In the genomic region with DNA sequence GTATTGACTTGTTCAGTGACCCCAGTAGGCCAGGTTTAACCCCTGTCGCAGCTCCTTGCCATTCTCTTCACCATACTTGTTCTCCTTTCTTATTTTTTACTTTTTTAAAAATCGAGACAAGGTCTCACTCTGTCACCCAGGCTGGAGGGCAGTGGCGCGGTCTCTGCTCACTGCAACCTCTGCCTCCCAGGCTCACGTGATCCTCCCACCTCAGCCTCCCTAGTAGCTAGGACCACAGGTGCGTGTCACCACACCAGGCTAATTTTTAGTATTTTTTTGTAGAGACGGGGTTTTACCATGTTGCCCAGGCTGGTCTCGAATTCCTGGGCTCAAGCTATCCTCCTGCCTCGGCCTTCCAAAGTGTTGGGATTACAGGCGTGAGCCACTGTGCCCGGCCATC, we compare ENCODE assay signal across 8 cellular contexts. TPM values are rescaled to one million over a fixed set of nuclear protein-coding genes. Genes with fewer than 3 reads are reported as not detected.
DNase-seq lines count a peak whose midpoint lies in the region; ATAC-seq, FAIRE-seq and TF ChIP-seq lines count a peak whose summit lies in the region.
"Not testable (repeated sequence)": the region's sequence is repeated elsewhere in the genome, so short reads cannot be mapped to it uniquely, and the experiment has no call there.

No MANE protein-coding gene starts in this region.

- H3K36me3 ChIP-seq in HCT116 (ENCODE audit: control insufficient read depth in 1 of 2, insufficient read depth in 2 of 2, low read length in 2 of 2); SK-N-MC (ENCODE audit: insufficient read depth, low read length); H1 (ENCODE audit: control insufficient read depth in 2 of 4, insufficient read depth in 4 of 4, low read length in 3 of 4); iPS-15b (ENCODE audit: control insufficient read depth, insufficient read depth, low read length): not testable (repeated sequence)

- intact Hi-C loops in HCT116 (cut with micrococcal nuclease); natural killer cell (cut with micrococcal nuclease): not testable (repeated sequence)

- H3K4me1 ChIP-seq in HCT116 (ENCODE audit: control insufficient read depth in 1 of 2, insufficient read depth in 2 of 2, low read length in 2 of 2), result peaks cover 3 to 31% of the 10 kb centered on the region in 2 experiments
- not testable (repeated sequence) for H3K4me1 ChIP-seq in H1 (replicated peaks in 1 of 4; ENCODE audit: control insufficient read depth in 3 of 4, insufficient read depth in 4 of 4, low read length in 3 of 4); iPS-15b (ENCODE audit: control insufficient read depth, insufficient read depth, low read length)

- not testable (repeated sequence) for H2BK120ac ChIP-seq in H1 (replicated peaks; ENCODE audit: low read depth, low read length)

- H4K91ac ChIP-seq in H1 (replicated peaks; ENCODE audit: insufficient read length, low read length), result not testable (repeated sequence)

- not testable (repeated sequence) for H4K8ac ChIP-seq in H1 (ENCODE audit: extremely low read depth, insufficient read depth, low read length)

- peaks cover 56% of the 10 kb centered on the region for H3K79me2 ChIP-seq in HCT116 (ENCODE audit: insufficient read depth, low read length)
- peaks cover 3 to 41% of the 10 kb centered on the region in 2 experiments; a peak in 3 of 4 replicates for H3K79me2 ChIP-seq in H1 (ENCODE audit: control insufficient read depth in 1 of 2, insufficient read depth in 2 of 2, low read length in 2 of 2)

- not testable (repeated sequence) for H2AFZ ChIP-seq in HCT116 (ENCODE audit: low read depth, low read length, poor library complexity, severe bottlenecking); H1 (ENCODE audit: low read length)

- H3K27me3 ChIP-seq in AG04450 (ENCODE audit: control insufficient read depth, insufficient read depth, low read length); HCT116 (ENCODE audit: insufficient read depth, low read length); H1 (replicated peaks in 1 of 4; ENCODE audit: control insufficient read depth in 3 of 4, extremely low read depth in 1 of 4, insufficient read depth in 3 of 4, low read length in 3 of 4); iPS-15b (ENCODE audit: control insufficient read depth, insufficient read depth, low read length): not testable (repeated sequence)

- not testable (repeated sequence) for H3K56ac ChIP-seq in H1 (replicated peaks; ENCODE audit: insufficient read length, low read depth, low read length)

- RAD21 ChIA-PET in HCT116 (lab: Charles Lee; ENCODE audit: low non-redundant PET in 1 of 2, low total read pairs in 2 of 2, uncharacterized antibody in 2 of 2, unreplicated experiment in 2 of 2), result not testable (repeated sequence)

- not testable (repeated sequence) for TF ChIP-seq CTCF in AG04450 (IDR thresholded peaks at IDR 0.05; ENCODE audit: low read depth, low read length); HCT116 (IDR thresholded peaks at IDR 0.05 in 2 of 3, conservative IDR thresholded peaks at IDR 0.05 in 1 of 3; ENCODE audit: borderline replicate concordance in 1 of 3, insufficient read depth in 1 of 3, low read depth in 2 of 3, low read length in 2 of 3); H1 (IDR thresholded peaks at IDR 0.05; ENCODE audit: control extremely low read depth in 1 of 3, insufficient read depth in 1 of 3, low read depth in 1 of 3, low read length in 3 of 3); natural killer cell (IDR thresholded peaks at IDR 0.05)

- peaks cover 38% of the 10 kb centered on the region for H3K4me1 Mint-ChIP-seq in activated naive CD8-positive, alpha-beta T cell (ENCODE audit: low read depth)
- peaks cover 17 to 40% of the 10 kb centered on the region in 2 donors for H3K4me1 Mint-ChIP-seq in natural killer cell
- peaks cover 31% of the 10 kb centered on the region for H3K4me1 Mint-ChIP-seq in stimulated activated effector memory CD8-positive, alpha-beta T cell treated with anti-CD3 and anti-CD28 coated beads, Interleukin-12 subunit alpha, Interleukin-12 subunit beta, amount 100 ng/mL, for 72 hours

- not testable (repeated sequence) for H2BK12ac ChIP-seq in H1 (ENCODE audit: low read depth, low read length)

- H3K18ac ChIP-seq in H1 (ENCODE audit: extremely low read depth, low read length), result not testable (repeated sequence)

- TF ChIP-seq EP300 in H1 (IDR thresholded peaks at IDR 0.05; ENCODE audit: borderline replicate concordance in 1 of 2, low read depth in 2 of 2, low read length in 2 of 2), result not testable (repeated sequence)

- peak overlapping the region; percentile 91 for H3K9ac ChIP-seq in HCT116 (ENCODE audit: low read length)
- H3K9ac ChIP-seq in SK-N-MC (ENCODE audit: insufficient read length), result peak overlapping the region; percentile 84
- peak overlapping the region; percentile 94 to 98 (median 96) for H3K9ac ChIP-seq in H1 (replicated peaks in 1 of 4; ENCODE audit: extremely low read depth in 1 of 4, low read depth in 3 of 4, low read length in 3 of 4)
- peak overlapping the region; percentile 90 for H3K9ac ChIP-seq in iPS-15b (ENCODE audit: low read depth, low read length)

- POLR2A ChIA-PET in AG04450 (lab: Yijun Ruan, JAX); HCT116 (lab: Charles Lee): not testable (repeated sequence)
- POLR2A ChIA-PET in H1 (lab: Charles Lee; ENCODE audit: partially characterized antibody), result interaction anchor here (0.8 to 3.5 kb wide), 4 partner anchors 9 to 302 kb away, joined by 3 to 18 read pairs (median 3); no protein-coding TSS in a partner anchor

- H3K9me2 ChIP-seq in HCT116 (ENCODE audit: insufficient read depth), result not testable (repeated sequence)

- H3K27me3 Mint-ChIP-seq in activated naive CD8-positive, alpha-beta T cell; natural killer cell (ENCODE audit: low read depth in 2 of 2): not testable (repeated sequence)

- H2BK5ac ChIP-seq in H1 (ENCODE audit: low read depth, low read length), result not testable (repeated sequence)

- H2BK20ac ChIP-seq in H1 (ENCODE audit: low read length), result not testable (repeated sequence)

- peak overlapping the region; percentile 98 for H3K27ac Mint-ChIP-seq in activated naive CD8-positive, alpha-beta T cell
- peak overlapping the region; percentile 95 to 99 for H3K27ac Mint-ChIP-seq in natural killer cell
- peak overlapping the region; percentile 99 for H3K27ac Mint-ChIP-seq in stimulated activated effector memory CD8-positive, alpha-beta T cell treated with anti-CD3 and anti-CD28 coated beads, Interleukin-12 subunit alpha, Interleukin-12 subunit beta, amount 100 ng/mL, for 72 hours

- H3K4me2 ChIP-seq in HCT116 (ENCODE audit: low read length) (peak overlapping the region; percentile 84), H1 (ENCODE audit: insufficient read depth in 1 of 2, low read depth in 2 of 2, low read length in 2 of 2) (peak overlapping the region; percentile 65 to 66)

- BruUV-seq in HCT116 (replicated peaks; lab: Mats Ljungman, UMichigan), result not testable (repeated sequence)

- H3K23me2 ChIP-seq in H1 (ENCODE audit: low read depth, low read length), result not testable (repeated sequence)

- H3K14ac ChIP-seq in H1 (ENCODE audit: insufficient read length), result not testable (repeated sequence)

- not testable (repeated sequence) for H2AK5ac ChIP-seq in H1 (ENCODE audit: low read depth, low read length)

- H2BK15ac ChIP-seq in H1 (ENCODE audit: low read length), result not testable (repeated sequence)

- not testable (repeated sequence) for H4K5ac ChIP-seq in H1 (ENCODE audit: insufficient read length, low read depth, low read length)

- not testable (repeated sequence) for H3K79me1 ChIP-seq in H1 (ENCODE audit: low read depth, low read length)

- H3K36me3 Mint-ChIP-seq in activated naive CD8-positive, alpha-beta T cell; natural killer cell: not testable (repeated sequence)
- peaks cover 12% of the 10 kb centered on the region for H3K36me3 Mint-ChIP-seq in stimulated activated effector memory CD8-positive, alpha-beta T cell treated with anti-CD3 and anti-CD28 coated beads, Interleukin-12 subunit alpha, Interleukin-12 subunit beta, amount 100 ng/mL, for 72 hours

- H3K4me3 ChIP-seq in AG04450 (ENCODE audit: low read depth, low read length), result peak overlapping the region; percentile 79
- peak overlapping the region; percentile 79 to 87 for H3K4me3 ChIP-seq in HCT116 (replicated peaks in 1 of 2; ENCODE audit: low read depth in 1 of 2, low read length in 2 of 2)
- peak overlapping the region; percentile 82 for H3K4me3 ChIP-seq in SK-N-MC
- H3K4me3 ChIP-seq in H1 (ENCODE audit: extremely low read depth in 1 of 4, insufficient read depth in 2 of 4, low read depth in 3 of 4, low read length in 4 of 4), result peak overlapping the region; percentile 76 to 98 (median 89)
- peak overlapping the region; percentile 71 for H3K4me3 ChIP-seq in iPS-15b (ENCODE audit: low read depth, low read length)

- DNase-seq in AG04450 (ENCODE audit: low read depth, low spot score); HCT116 (ENCODE audit: low read depth, low spot score); SK-N-MC (ENCODE audit: low read depth, low spot score); H1 (ENCODE audit: low read depth in 1 of 2, low spot score in 2 of 2); natural killer cell; stimulated activated effector memory CD8-positive, alpha-beta T cell treated with anti-CD3 and anti-CD28 coated beads, Interleukin-12 subunit alpha, Interleukin-12 subunit beta, amount 100 ng/mL, for 72 hours (ENCODE audit: low spot score in 2 of 2): not testable (repeated sequence)

- not testable (repeated sequence) for H3K9me3 ChIP-seq in AG04450 (ENCODE audit: control insufficient read depth, insufficient read depth, low read length); HCT116 (ENCODE audit: control insufficient read depth in 1 of 2, insufficient read depth in 1 of 2, low read depth in 1 of 2, low read length in 2 of 2); SK-N-MC (ENCODE audit: low read depth, low read length); H1 (ENCODE audit: insufficient read depth in 2 of 2, low read depth in 1 of 2, low read length in 1 of 2); iPS-15b (ENCODE audit: control insufficient read depth, insufficient read depth, low read length)

- H3K23ac ChIP-seq in H1 (ENCODE audit: insufficient read length), result not testable (repeated sequence)

- WGBS in H1 (ENCODE audit: extremely low coverage in 1 of 2, insufficient coverage in 1 of 2, insufficient read length in 1 of 2, insufficient replicate concordance in 2 of 2, low coverage in 1 of 2, low lambda C conversion rate in 2 of 2, missing lambda C conversion rate in 1 of 2), 2 experiments, result 64% methylated on average over 5 of the region's 11 CpGs; no CpG with 5 or more reads in 1 of the 2 experiments

- H3K4me3 Mint-ChIP-seq in activated naive CD8-positive, alpha-beta T cell, result peak overlapping the region; percentile 96
- H3K4me3 Mint-ChIP-seq in natural killer cell, result peak overlapping the region; percentile 98
- H3K4me3 Mint-ChIP-seq in stimulated activated effector memory CD8-positive, alpha-beta T cell treated with anti-CD3 and anti-CD28 coated beads, Interleukin-12 subunit alpha, Interleukin-12 subunit beta, amount 100 ng/mL, for 72 hours, result peak overlapping the region; percentile 93

- not testable (repeated sequence) for H3K9me3 Mint-ChIP-seq in activated naive CD8-positive, alpha-beta T cell (ENCODE audit: low read depth); natural killer cell; stimulated activated effector memory CD8-positive, alpha-beta T cell treated with anti-CD3 and anti-CD28 coated beads, Interleukin-12 subunit alpha, Interleukin-12 subunit beta, amount 100 ng/mL, for 72 hours

- TF ChIP-seq RAD21 in HCT116 (IDR thresholded peaks at IDR 0.05; ENCODE audit: low read depth); H1 (IDR thresholded peaks at IDR 0.05 in 1 of 2, conservative IDR thresholded peaks at IDR 0.05 in 1 of 2; ENCODE audit: low read depth in 2 of 2, low read length in 2 of 2): not testable (repeated sequence)

- not testable (repeated sequence) for FAIRE-seq in H1 (lab: Jason Lieb, UNC)

- not testable (repeated sequence) for TF ChIP-seq POLR2A in HCT116 (IDR thresholded peaks at IDR 0.05; ENCODE audit: borderline replicate concordance, extremely low read depth, insufficient read depth, insufficient read length); H1 (IDR thresholded peaks at IDR 0.05; ENCODE audit: control extremely low read depth in 1 of 2, low read depth in 2 of 2, low read length in 2 of 2)

- not testable (repeated sequence) for ATAC-seq in HCT116; natural killer cell; stimulated activated effector memory CD8-positive, alpha-beta T cell treated with anti-CD3 and anti-CD28 coated beads, Interleukin-12 subunit alpha, Interleukin-12 subunit beta, amount 100 ng/mL, for 72 hours

- not testable (repeated sequence) for H3K4ac ChIP-seq in H1 (replicated peaks; ENCODE audit: insufficient read length, low read depth, low read length)

- H4K20me1 ChIP-seq in HCT116 (ENCODE audit: insufficient read depth); H1 (replicated peaks in 1 of 2; ENCODE audit: control insufficient read depth in 1 of 2, insufficient read depth in 2 of 2, low read length in 2 of 2): not testable (repeated sequence)

- CTCF ChIA-PET in AG04450 (lab: Charles Lee) (interaction anchor here (0.9 to 3.7 kb wide), 2 partner anchors 211 to 303 kb away, joined by 3 to 19 read pairs; no protein-coding TSS in a partner anchor), HCT116 (lab: Charles Lee) (interaction anchor here (0.9 kb wide), 1 partner anchor 303 kb away, joined by 3 read pairs; no protein-coding TSS in a partner anchor), H1 (lab: Charles Lee; ENCODE audit: partially characterized antibody) (interaction anchor here (0.6 to 1.3 kb wide), 2 partner anchors 264 to 303 kb away, joined by 3 to 6 read pairs; no protein-coding TSS in a partner anchor)

- H3K27ac ChIP-seq in AG04450 (ENCODE audit: low read depth, low read length); SK-N-MC; H1 (ENCODE audit: low read depth, low read length): not testable (repeated sequence)
- peak overlapping the region; percentile 80; the same call in 1 of the 2 replicates for H3K27ac ChIP-seq in HCT116 (ENCODE audit: low read depth, low read length)

RNA-seq across cellular contexts. Expression of gene YIPF6, which starts 0.7 kb away (rescaled TPM):
- polyA plus RNA-seq in AG04450 (2011; rRNA removed), result 28.6 and 38.5 TPM in 2 replicates
- polyA minus RNA-seq in AG04450 (2011; rRNA and poly(A)+ RNA removed), result 12.7 and 15.3 TPM in 2 replicates
- 43.3 TPM for total RNA-seq in HCT116 (2021; ENCODE audit: unreplicated experiment)
- 11.1 and 14.9 TPM in 2 replicates for polyA plus RNA-seq in HCT116 (2012)
- total RNA-seq in H1 (2021; fragmentation: NEBNext Ultra II Directional; extraction: Animal tissue kit (Norgen Biotek cat#: 25700)), result 34.1 and 37.5 TPM in 2 replicates
- 11.4 and 16.9 TPM in 2 replicates for polyA plus RNA-seq in H1 (2011; rRNA removed)
- 17.4 TPM for polyA plus RNA-seq in H1 (2011; cell fraction: cytosol; rRNA removed)
- polyA plus RNA-seq in H1 (2011; cell fraction: nucleus; rRNA removed), result 6.1 TPM
- polyA plus RNA-seq in H1 (2012, experiment 1 of 2), result 12.1 to 22.6 TPM (median 13.5 TPM) in 4 replicates
- polyA plus RNA-seq in H1 (2012, experiment 2 of 2), result 1.8 TPM
- 17.7 TPM for polyA plus RNA-seq in H1 (2013, experiment 1 of 2)
- 21.0 TPM for polyA plus RNA-seq in H1 (2013, experiment 2 of 2)
- polyA minus RNA-seq in H1 (2011; rRNA and poly(A)+ RNA removed), result 20.0 and 22.9 TPM in 2 replicates
- polyA minus RNA-seq in H1 (2011; cell fraction: cytosol; rRNA and poly(A)+ RNA removed), result 11.4 TPM
- 14.5 TPM for polyA minus RNA-seq in H1 (2011; cell fraction: nucleus; rRNA and poly(A)+ RNA removed)
- 10 to 100 TPM; 14.1 to 22.0 (median 18.9) TPM for total RNA-seq in natural killer cell
